26 cellular contexts compared by ENCODE assay signal in genomic region chr11:95827661-95828060, GRCh38. TPM values are rescaled to one million over a fixed set of nuclear protein-coding genes. Genes with fewer than 3 reads are reported as not detected.
DNase-seq lines count a peak whose midpoint lies in the region; ATAC-seq and TF ChIP-seq lines count a peak whose summit lies in the region.
"Had no signal": no experiment of that assay in that cellular context is flagged by ENCODE, and none has a peak within 500 bp of the region (broad histone marks: within the 10 kb centered on the region; RNA-seq: fewer than 3 reads in every experiment).

No MANE protein-coding gene starts in this region.

- ATAC-seq in left colon, result no peak
- ATAC-seq in GM21423 (IDR thresholded peaks at IDR 0.05; ENCODE audit: unreplicated experiment), result no peak
- no peak for ATAC-seq in HG03354 (IDR thresholded peaks at IDR 0.05; ENCODE audit: poor library complexity, severe bottlenecking, unreplicated experiment)
- ATAC-seq: naive thymus-derived CD4-positive, alpha-beta T cell had no signal

- H3K4me3 ChIP-seq in cardiac fibroblast (replicated peaks in 1 of 2; ENCODE audit: low read depth in 2 of 2, low read length in 2 of 2), result no peak overlapping the region
- H3K4me3 ChIP-seq: adrenal gland, SK-N-MC had no signal

- DNase-seq in AML-193 (lab: John Stamatoyannopoulos, UW) (peak; percentile 38 to 39), LHCN-M2 (ENCODE audit: low read depth) (peak; percentile 19), cardiac fibroblast (ENCODE audit: low read depth in 2 of 2) (peak; percentile 30 to 63), iris pigment epithelial cell (ENCODE audit: low read depth) (peak; percentile 57), left colon (no peak), foreskin melanocyte (no peak)
- DNase-seq: ACHN; activated CD4-positive, alpha-beta T cell treated with anti-CD3 and anti-CD28 coated beads, Interleukin-2, amount 50 U/mL, for 4 hours; activated CD8-positive, alpha-beta memory T cell treated with anti-CD3 and anti-CD28 coated beads, Interleukin-2, amount 50 U/mL, for 4 hours; activated effector memory CD4-positive, alpha-beta T cell treated with anti-CD3 and anti-CD28 coated beads, Interleukin-2, amount 50 U/mL, for 16 hours; adrenal gland; C1 segment of cervical spinal cord; dermis blood vessel endothelial cell; DND-41; H7; kidney; MM.1S; naive thymus-derived CD4-positive, alpha-beta T cell; NCI-H1694; NCI-H69; occipital lobe; stimulated activated CD8-positive, alpha-beta memory T cell treated with anti-CD3 and anti-CD28 coated beads, Interleukin-4, amount 100 ng/mL, for 48 hours; WERI-Rb-1 had no signal

- intact Hi-C loops in left colon (cut with DNase I, micrococcal nuclease), result no loop called here

- TF ChIP-seq CTCF in cardiac fibroblast (IDR thresholded peaks at IDR 0.05; ENCODE audit: low read depth, low read length), result no peak

RNA-seq across cellular contexts. Expression of gene CEP57, which starts 37.4 kb away (rescaled TPM):
- 42.6 and 49.7 TPM in 2 replicates for total RNA-seq in LHCN-M2 (2014; rRNA removed)
- polyA plus RNA-seq in LHCN-M2 (2012), result 11.6 TPM
- 10 to 100 TPM; 29.4 to 31.7 TPM for total RNA-seq in left colon

RNA-seq across cellular contexts. Expression of gene FAM76B, which starts 38.1 kb away (rescaled TPM):
- total RNA-seq in LHCN-M2 (2014; rRNA removed), result 16.4 and 22.0 TPM in 2 replicates
- 2.7 TPM for polyA plus RNA-seq in LHCN-M2 (2012)
- total RNA-seq in left colon, result 10 to 100 TPM; 14.5 to 16.8 TPM

Comparison
In these comparisons a context has a peak if more than half of its experiments do, and no peak if none do; other contexts are left out.
1. DNase-seq: peak in AML-193 (2 of 2), LHCN-M2 (single experiment), cardiac fibroblast (2 of 2) and iris pigment epithelial cell (single experiment); none in left colon (0 of 2) and foreskin melanocyte (single experiment).